Comparison of ENCODE assay signal across 18 cellular contexts in genomic region chr17:8900207-8900606, GRCh38. TPM values are rescaled to one million over a fixed set of nuclear protein-coding genes. Genes with fewer than 3 reads are reported as not detected.
DNase-seq lines count a peak whose midpoint lies in the region; ATAC-seq and TF ChIP-seq lines count a peak whose summit lies in the region.
"Had no signal": no experiment of that assay in that cellular context is flagged by ENCODE, and none has a peak within 500 bp of the region (broad histone marks: within the 10 kb centered on the region; RNA-seq: fewer than 3 reads in every experiment).

No MANE protein-coding gene starts in this region.

- TF ChIP-seq CTCF in OCI-LY1 (IDR thresholded peaks at IDR 0.05; ENCODE audit: low read length): no peak
- no peak for TF ChIP-seq CTCF in thyroid gland (IDR thresholded peaks at IDR 0.05)

- peak overlapping the region; percentile 0 for H3K27ac ChIP-seq in OCI-LY1 (ENCODE audit: low read depth, low read length, poor library complexity, severe bottlenecking)
- no peak overlapping the region for H3K27ac ChIP-seq in thyroid gland
- H3K27ac ChIP-seq: cardiac muscle cell, pancreas, vagina had no signal

- CTCF ChIA-PET in activated naive CD4-positive, alpha-beta T cell treated with anti-CD3 and anti-CD28 coated beads, Interleukin-2, amount 10 ng/mL, durations not matched to agents 7 days and 5 days (lab: Charles Lee): interaction anchor here (0.9 to 1.3 kb wide), 4 partner anchors 95 to 490 kb away, joined by 3 to 4 read pairs (median 3); no protein-coding TSS in a partner anchor
- CTCF ChIA-PET in activated naive CD4-positive, alpha-beta T cell treated with anti-CD3 and anti-CD28 coated beads for 36 hours (lab: Charles Lee): interaction anchor here (1.0 to 2.3 kb wide), 7 partner anchors 17 to 490 kb away, joined by 3 to 10 read pairs (median 4); no protein-coding TSS in a partner anchor

- peak overlapping the region; percentile 83 for H3K27ac Mint-ChIP-seq in activated naive CD4-positive, alpha-beta T cell treated with anti-CD3 and anti-CD28 coated beads, Interleukin-2, amount 10 ng/mL, durations not matched to agents 7 days and 5 days
- no peak overlapping the region for H3K27ac Mint-ChIP-seq in activated naive CD4-positive, alpha-beta T cell treated with anti-CD3 and anti-CD28 coated beads for 36 hours
- peak overlapping the region; percentile 88 for H3K27ac Mint-ChIP-seq in central memory CD8-positive, alpha-beta T cell (ENCODE audit: low read depth)
- H3K27ac Mint-ChIP-seq in stimulated activated naive CD8-positive, alpha-beta T cell treated with anti-CD3 and anti-CD28 coated beads, Interleukin-15, amount 100 ng/mL, for 72 hours: peak overlapping the region; percentile 52 to 81

- DNase-seq in activated naive CD4-positive, alpha-beta T cell treated with anti-CD3 and anti-CD28 coated beads, Interleukin-2, amount 10 ng/mL, durations not matched to agents 7 days and 5 days: no peak
- no peak for DNase-seq in activated naive CD4-positive, alpha-beta T cell treated with anti-CD3 and anti-CD28 coated beads for 36 hours
- no peak for DNase-seq in central memory CD8-positive, alpha-beta T cell (ENCODE audit: low spot score in 2 of 2)
- DNase-seq in stimulated activated naive CD8-positive, alpha-beta T cell treated with anti-CD3 and anti-CD28 coated beads, Interleukin-15, amount 100 ng/mL, for 72 hours: no peak
- DNase-seq in thyroid gland: no peak
- no peak for DNase-seq in left lobe of liver (ENCODE audit: low spot score)
- no peak for DNase-seq in dedifferentiated amniotic fluid mesenchymal stem cell (ENCODE audit: extremely low spot score)
- DNase-seq: DMS 273 treated with DMSO at 0.1 percent for 48 hours; hypothalamus; left cardiac atrium; NCI-H1105; NCI-H774; stimulated activated CD4-positive, alpha-beta T cell treated with anti-CD3 and anti-CD28 coated beads, Interleukin-4, amount 100 ng/mL, for 24 hours had no signal

- intact Hi-C loops in activated naive CD4-positive, alpha-beta T cell treated with anti-CD3 and anti-CD28 coated beads for 36 hours (cut with micrococcal nuclease): no loop called here
- intact Hi-C loops in thyroid gland (cut with DNase I): no loop called here

- no peak overlapping the region for H3K4me3 Mint-ChIP-seq in activated naive CD4-positive, alpha-beta T cell treated with anti-CD3 and anti-CD28 coated beads, Interleukin-2, amount 10 ng/mL, durations not matched to agents 7 days and 5 days
- H3K4me3 Mint-ChIP-seq in activated naive CD4-positive, alpha-beta T cell treated with anti-CD3 and anti-CD28 coated beads for 36 hours: no peak overlapping the region
- no peak overlapping the region for H3K4me3 Mint-ChIP-seq in central memory CD8-positive, alpha-beta T cell
- H3K4me3 Mint-ChIP-seq in stimulated activated naive CD8-positive, alpha-beta T cell treated with anti-CD3 and anti-CD28 coated beads, Interleukin-15, amount 100 ng/mL, for 72 hours: peak overlapping the region; percentile 64 to 70

- no peak overlapping the region for H2AFZ ChIP-seq in OCI-LY1 (ENCODE audit: low read length)

- H3F3A ChIP-seq in OCI-LY1 (ENCODE audit: insufficient read depth, low read length): no peaks in the 10 kb centered on the region

- 80 to 83% methylated on average over 6 of the region's 6 CpGs for WGBS in thyroid gland, 2 donors

- H3K9me3 ChIP-seq in OCI-LY1 (ENCODE audit: low read length) (no peaks in the 10 kb centered on the region), thyroid gland (no peaks in the 10 kb centered on the region)
- H3K9me3 ChIP-seq: pancreas, vagina had no signal

- ATAC-seq in central memory CD8-positive, alpha-beta T cell (replicated peaks; ENCODE audit: extremely low read depth, poor library complexity, severe bottlenecking): no peak
- ATAC-seq in stimulated activated naive CD8-positive, alpha-beta T cell treated with anti-CD3 and anti-CD28 coated beads, Interleukin-15, amount 100 ng/mL, for 72 hours: no peak
- no peak for ATAC-seq in left lobe of liver
- ATAC-seq: left cardiac atrium, pancreas had no signal

- peaks cover 2% of the 10 kb centered on the region for H3K9me3 Mint-ChIP-seq in activated naive CD4-positive, alpha-beta T cell treated with anti-CD3 and anti-CD28 coated beads, Interleukin-2, amount 10 ng/mL, durations not matched to agents 7 days and 5 days
- no peaks in the 10 kb centered on the region for H3K9me3 Mint-ChIP-seq in activated naive CD4-positive, alpha-beta T cell treated with anti-CD3 and anti-CD28 coated beads for 36 hours
- H3K9me3 Mint-ChIP-seq in central memory CD8-positive, alpha-beta T cell: no peaks in the 10 kb centered on the region
- no peaks in the 10 kb centered on the region for H3K9me3 Mint-ChIP-seq in stimulated activated naive CD8-positive, alpha-beta T cell treated with anti-CD3 and anti-CD28 coated beads, Interleukin-15, amount 100 ng/mL, for 72 hours

- H3K9ac ChIP-seq in OCI-LY1 (ENCODE audit: low read length): no peak overlapping the region

- H4K20me1 ChIP-seq in OCI-LY1 (ENCODE audit: insufficient read depth, low read length): no peaks in the 10 kb centered on the region

- peaks cover 73% of the 10 kb centered on the region for H3K4me1 Mint-ChIP-seq in activated naive CD4-positive, alpha-beta T cell treated with anti-CD3 and anti-CD28 coated beads, Interleukin-2, amount 10 ng/mL, durations not matched to agents 7 days and 5 days
- H3K4me1 Mint-ChIP-seq in activated naive CD4-positive, alpha-beta T cell treated with anti-CD3 and anti-CD28 coated beads for 36 hours (ENCODE audit: low read depth): peaks cover 67% of the 10 kb centered on the region
- peaks cover 77% of the 10 kb centered on the region for H3K4me1 Mint-ChIP-seq in central memory CD8-positive, alpha-beta T cell
- H3K4me1 Mint-ChIP-seq in stimulated activated naive CD8-positive, alpha-beta T cell treated with anti-CD3 and anti-CD28 coated beads, Interleukin-15, amount 100 ng/mL, for 72 hours: peaks cover 78% of the 10 kb centered on the region

- no peaks in the 10 kb centered on the region; the same call in 1 of the 2 replicates for H3K27me3 ChIP-seq in OCI-LY1 (ENCODE audit: insufficient read depth, low read length)
- no peaks in the 10 kb centered on the region for H3K27me3 ChIP-seq in thyroid gland
- H3K27me3 ChIP-seq: cardiac muscle cell, vagina had no signal

- no peak for TF ChIP-seq POLR2A in thyroid gland (IDR thresholded peaks at IDR 0.05)

- no peaks in the 10 kb centered on the region for H3K27me3 Mint-ChIP-seq in activated naive CD4-positive, alpha-beta T cell treated with anti-CD3 and anti-CD28 coated beads, Interleukin-2, amount 10 ng/mL, durations not matched to agents 7 days and 5 days
- H3K27me3 Mint-ChIP-seq in activated naive CD4-positive, alpha-beta T cell treated with anti-CD3 and anti-CD28 coated beads for 36 hours (ENCODE audit: low read depth): no peaks in the 10 kb centered on the region
- H3K27me3 Mint-ChIP-seq in central memory CD8-positive, alpha-beta T cell: no peaks in the 10 kb centered on the region
- H3K27me3 Mint-ChIP-seq in stimulated activated naive CD8-positive, alpha-beta T cell treated with anti-CD3 and anti-CD28 coated beads, Interleukin-15, amount 100 ng/mL, for 72 hours: no peaks in the 10 kb centered on the region

- H3K36me3 ChIP-seq in OCI-LY1 (ENCODE audit: insufficient read depth, low read length): no peaks in the 10 kb centered on the region
- H3K36me3 ChIP-seq in thyroid gland: no peaks in the 10 kb centered on the region
- H3K36me3 ChIP-seq: cardiac muscle cell, pancreas, vagina had no signal

- no peaks in the 10 kb centered on the region for H3K9me2 ChIP-seq in OCI-LY1 (ENCODE audit: low read depth, low read length)

- H3K36me3 Mint-ChIP-seq in activated naive CD4-positive, alpha-beta T cell treated with anti-CD3 and anti-CD28 coated beads, Interleukin-2, amount 10 ng/mL, durations not matched to agents 7 days and 5 days: peaks cover 80% of the 10 kb centered on the region
- H3K36me3 Mint-ChIP-seq in activated naive CD4-positive, alpha-beta T cell treated with anti-CD3 and anti-CD28 coated beads for 36 hours (ENCODE audit: low read depth): peaks cover 22% of the 10 kb centered on the region
- H3K36me3 Mint-ChIP-seq in central memory CD8-positive, alpha-beta T cell (ENCODE audit: insufficient read depth): peaks cover 62% of the 10 kb centered on the region

- H3K4me3 ChIP-seq in OCI-LY1 (ENCODE audit: low read depth, low read length, poor library complexity, severe bottlenecking): no peak overlapping the region
- no peak overlapping the region for H3K4me3 ChIP-seq in thyroid gland (replicated peaks in 1 of 3)
- H3K4me3 ChIP-seq: cardiac muscle cell, pancreas, vagina had no signal

- no peak overlapping the region for H3K4me2 ChIP-seq in OCI-LY1 (ENCODE audit: low read length)

- H3K4me1 ChIP-seq in OCI-LY1 (ENCODE audit: insufficient read depth, low read length, severe bottlenecking) (peaks cover 30% of the 10 kb centered on the region), thyroid gland (no peaks in the 10 kb centered on the region)
- H3K4me1 ChIP-seq: pancreas, vagina had no signal

- H3K79me2 ChIP-seq in OCI-LY1 (ENCODE audit: insufficient read depth, low read length): no peaks in the 10 kb centered on the region

RNA-seq across cellular contexts. Expression of gene PIK3R6, which starts 32.7 kb away (rescaled TPM):
- under 1 TPM; 0.12 to 0.22 TPM for total RNA-seq in activated naive CD4-positive, alpha-beta T cell treated with anti-CD3 and anti-CD28 coated beads for 36 hours
- total RNA-seq in thyroid gland (under 1 TPM in 1 of 4 donors, not detected in 3; 0.22 TPM), left lobe of liver (0.18 TPM)
- total RNA-seq: cardiac muscle cell, RPMI7951 had no signal

Comparison
In these comparisons a context has a peak if more than half of its experiments do, and no peak if none do; other contexts are left out.
1. H3K4me3 Mint-ChIP-seq: peak in stimulated activated naive CD8-positive, alpha-beta T cell treated with anti-CD3 and anti-CD28 coated beads, Interleukin-15, amount 100 ng/mL, for 72 hours (2 of 2); none in activated naive CD4-positive, alpha-beta T cell treated with anti-CD3 and anti-CD28 coated beads, Interleukin-2, amount 10 ng/mL, durations not matched to agents 7 days and 5 days (single experiment), activated naive CD4-positive, alpha-beta T cell treated with anti-CD3 and anti-CD28 coated beads for 36 hours (single experiment) and central memory CD8-positive, alpha-beta T cell (single experiment).